18 cellular contexts compared by ENCODE assay signal in the genomic region with DNA sequence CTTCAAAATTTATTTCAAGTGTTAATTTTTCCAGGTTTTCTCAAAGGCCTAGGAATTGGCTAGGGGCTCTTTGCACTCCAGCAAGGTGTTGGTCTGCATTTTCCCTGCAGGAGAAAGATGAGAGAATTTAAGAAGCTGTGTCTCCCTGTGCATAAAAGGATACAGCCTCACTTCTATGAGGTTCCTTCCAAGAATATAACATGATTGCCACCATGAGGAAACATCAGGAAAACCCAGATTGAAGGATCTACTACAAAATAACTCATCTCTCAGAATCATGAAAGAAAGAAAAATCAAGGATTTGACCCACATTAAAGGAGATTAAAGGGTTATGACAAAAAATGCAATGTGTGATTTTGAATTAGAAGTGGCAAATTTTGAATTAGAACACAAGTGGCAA.
DNase-seq lines count a peak whose midpoint lies in the region; ATAC-seq and TF ChIP-seq lines count a peak whose summit lies in the region.
"Had no signal": no experiment of that assay in that cellular context is flagged by ENCODE, and none has a peak within 500 bp of the region (broad histone marks: within the 10 kb centered on the region; RNA-seq: fewer than 3 reads in every experiment).

No MANE protein-coding gene starts in this region.

- H3K36me3 ChIP-seq in A673 (ENCODE audit: insufficient read depth, low read length, poor library complexity, severe bottlenecking) = no peaks in the 10 kb centered on the region
- peaks cover 14% of the 10 kb centered on the region for H3K36me3 ChIP-seq in SK-N-MC (ENCODE audit: insufficient read depth, low read length)
- H3K36me3 ChIP-seq in lower lobe of right lung = no peaks in the 10 kb centered on the region
- H3K36me3 ChIP-seq: stomach, uterus had no signal

- DNase-seq in A673 (ENCODE audit: low spot score) (peak; percentile 65), GM03348 (ENCODE audit: low spot score) (peak; percentile 26), SK-N-MC (ENCODE audit: low read depth, low spot score) (no peak), fibroblast of peridontal ligament (ENCODE audit: extremely low read depth) (peak; percentile 67), ecto neural progenitor cell (ENCODE audit: low spot score) (no peak), lower lobe of right lung (no peak), activated gamma-delta T cell (lab: John Stamatoyannopoulos, UW) (no peak)
- DNase-seq: activated CD4-positive, alpha-beta memory T cell treated with anti-CD3 and anti-CD28 coated beads for 36 hours; activated T-cell treated with anti-CD3 and anti-CD28 coated beads, Interleukin-2, amount 50 U/mL, for 24 hours; COR-L47; GDM1; NCI-H1694 treated with DMSO at 0.1 percent for 48 hours; NCI-H510A; nephron progenitor cell; stomach; uterus had no signal

- H3K9me3 ChIP-seq in A673 (ENCODE audit: low read depth, low read length, poor library complexity, severe bottlenecking) (no peaks in the 10 kb centered on the region), SK-N-MC (ENCODE audit: low read depth, low read length) (peaks cover 4% of the 10 kb centered on the region; the same call in 1 of the 2 replicates), lower lobe of right lung (no peaks in the 10 kb centered on the region)
- H3K9me3 ChIP-seq: stomach, uterus had no signal

- POLR2A ChIA-PET in A673 (lab: Charles Lee; ENCODE audit: low non-redundant PET) = interaction anchor here (0.6 kb wide), 1 partner anchor 41 kb away, joined by 8 read pairs; no protein-coding TSS in a partner anchor

- H3K4me3 ChIP-seq in A673 (ENCODE audit: low read depth, low read length, poor library complexity, severe bottlenecking) (no peak overlapping the region), SK-N-MC (no peak overlapping the region), lower lobe of right lung (no peak overlapping the region)
- H3K4me3 ChIP-seq: stomach, uterus had no signal

- no peak for ATAC-seq in GM21619 (IDR thresholded peaks at IDR 0.05; ENCODE audit: unreplicated experiment)
- no peak for ATAC-seq in lower lobe of right lung

- H3K27ac ChIP-seq in A673 (ENCODE audit: low read depth, low read length, poor library complexity, severe bottlenecking) (peak overlapping the region; percentile 25), SK-N-MC (peak overlapping the region; percentile 69), lower lobe of right lung (no peak overlapping the region)
- H3K27ac ChIP-seq: KMS-11, stomach, uterus had no signal

- no peak overlapping the region for H3K9ac ChIP-seq in SK-N-MC (ENCODE audit: insufficient read length)
- H3K9ac ChIP-seq: KMS-11 had no signal

- CTCF ChIA-PET in A673 (lab: Charles Lee) = interaction anchor here (1.7 kb wide), 1 partner anchor 191 kb away, joined by 7 read pairs; no protein-coding TSS in a partner anchor

- intact Hi-C loops in A673 (cut with micrococcal nuclease; ENCODE audit: unreplicated experiment) (no loop called here), lower lobe of right lung (cut with DNase I) (no loop called here)

- H3K4me1 ChIP-seq in A673 (ENCODE audit: insufficient read depth, low read length, poor library complexity, severe bottlenecking) (peaks cover 12% of the 10 kb centered on the region), lower lobe of right lung (no peaks in the 10 kb centered on the region)
- H3K4me1 ChIP-seq: uterus had no signal

- peak; percentile 62 for TF ChIP-seq CTCF in A673 (conservative IDR thresholded peaks at IDR 0.05; ENCODE audit: low read depth, low read length)
- TF ChIP-seq CTCF in lower lobe of right lung (IDR thresholded peaks at IDR 0.05) = no peak

- no peaks in the 10 kb centered on the region for H3K27me3 ChIP-seq in A673 (replicated peaks; ENCODE audit: insufficient read depth, low read depth, low read length, poor library complexity)
- H3K27me3 ChIP-seq in lower lobe of right lung (ENCODE audit: low read depth) = no peaks in the 10 kb centered on the region
- H3K27me3 ChIP-seq: stomach, uterus had no signal

- no TSS peak for BruUV-seq in A673 (replicated peaks; lab: Mats Ljungman, UMichigan)

Comparison
In these comparisons a context has a peak if more than half of its experiments do, and no peak if none do; other contexts are left out.
1. DNase-seq: peak in A673 (single experiment), GM03348 (single experiment) and fibroblast of peridontal ligament (single experiment); none in SK-N-MC (single experiment), ecto neural progenitor cell (single experiment), lower lobe of right lung (single experiment) and activated gamma-delta T cell (single experiment).